1 cellular context compared by ENCODE assay signal in the genomic region with DNA sequence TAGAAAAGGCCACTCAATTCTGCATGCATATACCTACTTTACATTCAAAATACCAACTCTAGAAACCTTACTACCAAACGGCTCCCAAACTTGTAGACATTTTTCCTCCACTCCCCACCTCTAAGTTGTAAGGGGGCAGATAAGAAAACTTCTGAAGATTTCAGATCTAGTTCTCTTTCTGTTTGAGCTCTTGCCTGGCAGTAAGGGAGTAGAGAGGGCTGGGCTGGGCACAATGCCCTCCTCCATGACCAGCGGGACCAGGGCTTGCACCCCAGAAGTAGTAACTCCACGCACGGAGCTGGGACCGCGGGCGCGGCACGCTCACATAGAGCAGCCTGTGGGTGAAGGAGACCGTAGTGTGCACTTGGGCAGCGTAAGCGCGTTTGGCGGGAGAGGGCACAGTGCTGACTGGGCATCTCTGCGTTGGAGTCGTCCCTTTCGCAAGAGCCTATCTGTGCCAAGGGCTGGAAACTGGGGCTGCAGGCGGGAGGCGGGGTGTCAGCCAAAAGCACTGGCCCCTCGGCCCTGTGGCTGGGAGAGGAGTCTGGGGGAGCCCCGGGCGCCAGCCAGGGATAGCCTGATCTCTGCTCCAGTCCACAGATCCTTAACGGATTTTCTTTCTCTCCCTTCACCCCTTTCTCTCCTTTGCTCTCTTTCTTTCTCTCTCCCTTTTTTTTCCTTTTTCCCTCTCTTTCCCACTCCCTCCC.
TF ChIP-seq lines count a peak whose summit lies in the region.

No MANE protein-coding gene starts in this region.

TF ChIP-seq in SK-N-SH treated with all-trans-retinoic acid at 6 μM for 48 hours, 23 proteins besides CTCF, POLR2A, EP300 and RAD21 (continued from another document):
- TF ChIP-seq, protein P1, sequence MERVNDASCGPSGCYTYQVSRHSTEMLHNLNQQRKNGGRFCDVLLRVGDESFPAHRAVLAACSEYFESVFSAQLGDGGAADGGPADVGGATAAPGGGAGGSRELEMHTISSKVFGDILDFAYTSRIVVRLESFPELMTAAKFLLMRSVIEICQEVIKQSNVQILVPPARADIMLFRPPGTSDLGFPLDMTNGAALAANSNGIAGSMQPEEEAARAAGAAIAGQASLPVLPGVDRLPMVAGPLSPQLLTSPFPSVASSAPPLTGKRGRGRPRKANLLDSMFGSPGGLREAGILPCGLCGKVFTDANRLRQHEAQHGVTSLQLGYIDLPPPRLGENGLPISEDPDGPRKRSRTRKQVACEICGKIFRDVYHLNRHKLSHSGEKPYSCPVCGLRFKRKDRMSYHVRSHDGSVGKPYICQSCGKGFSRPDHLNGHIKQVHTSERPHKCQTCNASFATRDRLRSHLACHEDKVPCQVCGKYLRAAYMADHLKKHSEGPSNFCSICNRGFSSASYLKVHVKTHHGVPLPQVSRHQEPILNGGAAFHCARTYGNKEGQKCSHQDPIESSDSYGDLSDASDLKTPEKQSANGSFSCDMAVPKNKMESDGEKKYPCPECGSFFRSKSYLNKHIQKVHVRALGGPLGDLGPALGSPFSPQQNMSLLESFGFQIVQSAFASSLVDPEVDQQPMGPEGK (CRISPR knock-in tag; IDR thresholded peaks at IDR 0.05; ENCODE audit: borderline replicate concordance), result no peak
- TF ChIP-seq GLIS3 (CRISPR knock-in tag; IDR thresholded peaks at IDR 0.05) (no peak), PPARA (CRISPR knock-in tag; IDR thresholded peaks at IDR 0.05; ENCODE audit: borderline replicate concordance) (no peak), ZNF565 (CRISPR knock-in tag; conservative IDR thresholded peaks at IDR 0.05; ENCODE audit: low read depth) (no peak), RARB (CRISPR knock-in tag; IDR thresholded peaks at IDR 0.05) (no peak), ESRRG (CRISPR knock-in tag; IDR thresholded peaks at IDR 0.05) (no peak), ZNF8 (CRISPR knock-in tag; IDR thresholded peaks at IDR 0.05) (no peak), OSR1 (CRISPR knock-in tag; IDR thresholded peaks at IDR 0.05) (no peak), ZFP30 (CRISPR knock-in tag; IDR thresholded peaks at IDR 0.05) (no peak)
- TF ChIP-seq, protein P2, sequence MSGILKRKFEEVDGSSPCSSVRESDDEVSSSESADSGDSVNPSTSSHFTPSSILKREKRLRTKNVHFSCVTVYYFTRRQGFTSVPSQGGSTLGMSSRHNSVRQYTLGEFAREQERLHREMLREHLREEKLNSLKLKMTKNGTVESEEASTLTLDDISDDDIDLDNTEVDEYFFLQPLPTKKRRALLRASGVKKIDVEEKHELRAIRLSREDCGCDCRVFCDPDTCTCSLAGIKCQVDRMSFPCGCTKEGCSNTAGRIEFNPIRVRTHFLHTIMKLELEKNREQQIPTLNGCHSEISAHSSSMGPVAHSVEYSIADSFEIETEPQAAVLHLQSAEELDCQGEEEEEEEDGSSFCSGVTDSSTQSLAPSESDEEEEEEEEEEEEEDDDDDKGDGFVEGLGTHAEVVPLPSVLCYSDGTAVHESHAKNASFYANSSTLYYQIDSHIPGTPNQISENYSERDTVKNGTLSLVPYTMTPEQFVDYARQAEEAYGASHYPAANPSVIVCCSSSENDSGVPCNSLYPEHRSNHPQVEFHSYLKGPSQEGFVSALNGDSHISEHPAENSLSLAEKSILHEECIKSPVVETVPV (CRISPR knock-in tag; IDR thresholded peaks at IDR 0.05), result no peak
- TF ChIP-seq, protein P3, sequence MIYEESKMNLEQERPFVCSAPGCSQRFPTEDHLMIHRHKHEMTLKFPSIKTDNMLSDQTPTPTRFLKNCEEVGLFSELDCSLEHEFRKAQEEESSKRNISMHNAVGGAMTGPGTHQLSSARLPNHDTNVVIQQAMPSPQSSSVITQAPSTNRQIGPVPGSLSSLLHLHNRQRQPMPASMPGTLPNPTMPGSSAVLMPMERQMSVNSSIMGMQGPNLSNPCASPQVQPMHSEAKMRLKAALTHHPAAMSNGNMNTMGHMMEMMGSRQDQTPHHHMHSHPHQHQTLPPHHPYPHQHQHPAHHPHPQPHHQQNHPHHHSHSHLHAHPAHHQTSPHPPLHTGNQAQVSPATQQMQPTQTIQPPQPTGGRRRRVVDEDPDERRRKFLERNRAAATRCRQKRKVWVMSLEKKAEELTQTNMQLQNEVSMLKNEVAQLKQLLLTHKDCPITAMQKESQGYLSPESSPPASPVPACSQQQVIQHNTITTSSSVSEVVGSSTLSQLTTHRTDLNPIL (CRISPR knock-in tag; IDR thresholded peaks at IDR 0.05; ENCODE audit: low read depth), result no peak
